ENCODE assay signal across 9 cellular contexts in genomic region chr1:185603158-185603557, GRCh38.
DNase-seq lines count a peak whose midpoint lies in the region; ATAC-seq and TF ChIP-seq lines count a peak whose summit lies in the region.
"Had no signal": no experiment of that assay in that cellular context is flagged by ENCODE, and none has a peak within 500 bp of the region (broad histone marks: within the 10 kb centered on the region; RNA-seq: fewer than 3 reads in every experiment).

No MANE protein-coding gene starts in this region.

- no peak overlapping the region for H3K4me3 ChIP-seq in GM12864 (ENCODE audit: low read depth, low read length)

- ATAC-seq in GM19438 (IDR thresholded peaks at IDR 0.05; ENCODE audit: low read depth, unreplicated experiment) (peak; percentile 63), HG02884 (IDR thresholded peaks at IDR 0.05; ENCODE audit: unreplicated experiment) (peak; percentile 56)
- ATAC-seq: natural killer cell treated with Interleukin-12 subunit alpha and Interleukin-12 subunit beta and Interleukin-15 and Interleukin-18, amount 100 ng/mL, for 72 hours had no signal

- no peak for TF ChIP-seq CTCF in GM12864 (IDR thresholded peaks at IDR 0.05; ENCODE audit: low read depth, low read length, missing control alignments)

- DNase-seq in GM12864 (ENCODE audit: low read depth), result peak; percentile 12
- DNase-seq in NCI-H1694 treated with DMSO at 0.1 percent for 48 hours (lab: John Stamatoyannopoulos, UW), result peak; percentile 57
- no peak for DNase-seq in DMS114 treated with DMSO at 0.1 percent for 48 hours (lab: John Stamatoyannopoulos, UW; ENCODE audit: unreplicated experiment)
- DNase-seq in central memory CD4-positive, alpha-beta T cell, result no peak
- no peak for DNase-seq in A172 (ENCODE audit: low spot score)
- no peak for DNase-seq in GOT3 (lab: John Stamatoyannopoulos, UW)

Comparison
In these comparisons a context has a peak if more than half of its experiments do, and no peak if none do; other contexts are left out.
1. DNase-seq: peak in GM12864 (single experiment) and NCI-H1694 treated with DMSO at 0.1 percent for 48 hours (single experiment); none in DMS114 treated with DMSO at 0.1 percent for 48 hours (single experiment), central memory CD4-positive, alpha-beta T cell (single experiment), A172 (single experiment) and GOT3 (single experiment).